Comparison of ENCODE assay signal across 18 cellular contexts in genomic region chr13:91242652-91243051, GRCh38.
DNase-seq lines count a peak whose midpoint lies in the region; ATAC-seq and TF ChIP-seq lines count a peak whose summit lies in the region.
"Had no signal": no experiment of that assay in that cellular context is flagged by ENCODE, and none has a peak within 500 bp of the region (broad histone marks: within the 10 kb centered on the region; RNA-seq: fewer than 3 reads in every experiment).

No MANE protein-coding gene starts in this region.

- no peaks in the 10 kb centered on the region for H3K79me2 ChIP-seq in SK-N-SH (ENCODE audit: insufficient read depth)

- no peak overlapping the region for H3K18ac ChIP-seq in mesenchymal stem cell (ENCODE audit: low read depth in 1 of 2, low read length in 2 of 2)

- H2AFZ ChIP-seq in SK-N-SH (ENCODE audit: low read depth) (no peak overlapping the region), mesenchymal stem cell (ENCODE audit: low read depth, low read length) (no peak overlapping the region)

- no peak overlapping the region for H2BK12ac ChIP-seq in mesenchymal stem cell (ENCODE audit: low read length in 2 of 2)

- no peak overlapping the region for H3K14ac ChIP-seq in mesenchymal stem cell (ENCODE audit: low read length in 2 of 2)

- H2BK5ac ChIP-seq in mesenchymal stem cell (ENCODE audit: low read depth, low read length, poor library complexity, severe bottlenecking) = no peak overlapping the region

- TF ChIP-seq CTCF in SK-N-SH (IDR thresholded peaks at IDR 0.05) = no peak
- TF ChIP-seq CTCF in astrocyte of the cerebellum (IDR thresholded peaks at IDR 0.05; ENCODE audit: low read depth, low read length, missing control alignments) = no peak
- TF ChIP-seq CTCF in thyroid gland (IDR thresholded peaks at IDR 0.05) = no peak

- no peak overlapping the region for H2BK15ac ChIP-seq in mesenchymal stem cell (ENCODE audit: low read depth, poor library complexity, severe bottlenecking)

- H3K36me3 ChIP-seq in SK-N-SH (replicated peaks in 1 of 2; ENCODE audit: control insufficient read depth in 1 of 2, insufficient read depth in 2 of 2, low read length in 1 of 2) (no peaks in the 10 kb centered on the region), mesenchymal stem cell (ENCODE audit: control insufficient read depth in 1 of 2, insufficient read depth in 2 of 2, low read depth in 1 of 2, low read length in 2 of 2) (no peaks in the 10 kb centered on the region), thyroid gland (no peaks in the 10 kb centered on the region)
- H3K36me3 ChIP-seq: MG63 had no signal

- no peak overlapping the region for H3K4me2 ChIP-seq in SK-N-SH
- H3K4me2 ChIP-seq in mesenchymal stem cell (ENCODE audit: low read length, poor library complexity, severe bottlenecking) = peak overlapping the region; percentile 9

- CTCF ChIA-PET in SK-N-SH (lab: Yijun Ruan, JAX) = no interaction called here

- H3K4me1 ChIP-seq in SK-N-SH (ENCODE audit: control insufficient read depth in 1 of 2, insufficient read depth in 2 of 2, low read depth in 1 of 2, low read length in 1 of 2) (no peaks in the 10 kb centered on the region), mesenchymal stem cell (ENCODE audit: control insufficient read depth, insufficient read depth, low read depth, low read length) (no peaks in the 10 kb centered on the region), thyroid gland (no peaks in the 10 kb centered on the region)

- H3K9me3 ChIP-seq in SK-N-SH = no peaks in the 10 kb centered on the region
- H3K9me3 ChIP-seq in mesenchymal stem cell (ENCODE audit: control insufficient read depth, low read length) = no peaks in the 10 kb centered on the region
- H3K9me3 ChIP-seq in thyroid gland = no peaks in the 10 kb centered on the region
- H3K9me3 ChIP-seq: MG63 had no signal

- intact Hi-C loops in thyroid gland (cut with DNase I) = loop anchor here (10.0 kb wide), 1 partner anchor 108 kb away; no protein-coding TSS in a partner anchor

- TF ChIP-seq POLR2A in thyroid gland (IDR thresholded peaks at IDR 0.05) = no peak

- H2AK5ac ChIP-seq in mesenchymal stem cell (ENCODE audit: low read length, severe bottlenecking) = no peak overlapping the region

- POLR2A ChIA-PET in SK-N-SH (lab: Yijun Ruan, JAX) = no interaction called here

- no peaks in the 10 kb centered on the region for H4K20me1 ChIP-seq in SK-N-SH (ENCODE audit: insufficient read depth)

- no peaks in the 10 kb centered on the region for H3F3A ChIP-seq in SK-N-SH (replicated peaks; ENCODE audit: insufficient read depth)

- H3K27me3 ChIP-seq in SK-N-SH (ENCODE audit: insufficient read depth) (no peaks in the 10 kb centered on the region), mesenchymal stem cell (ENCODE audit: control insufficient read depth in 1 of 2, insufficient read depth in 1 of 2, low read length in 2 of 2) (no peaks in the 10 kb centered on the region), thyroid gland (no peaks in the 10 kb centered on the region)

- no peak for TF ChIP-seq RAD21 in SK-N-SH (IDR thresholded peaks at IDR 0.05; ENCODE audit: low read length)

- H3K79me1 ChIP-seq in mesenchymal stem cell (replicated peaks; ENCODE audit: low read length, poor library complexity, severe bottlenecking) = no peaks in the 10 kb centered on the region

- H3K4ac ChIP-seq in mesenchymal stem cell (ENCODE audit: low read depth in 1 of 2, low read length in 2 of 2) = no peak overlapping the region

- H3K27ac ChIP-seq in SK-N-SH (ENCODE audit: low read depth in 2 of 2, low read length in 1 of 2) (no peak overlapping the region), mesenchymal stem cell (ENCODE audit: low read length, poor library complexity, severe bottlenecking) (no peak overlapping the region), thyroid gland (no peak overlapping the region)

- no peak overlapping the region for H3K9ac ChIP-seq in SK-N-SH
- H3K9ac ChIP-seq in mesenchymal stem cell (ENCODE audit: low read length) = no peak overlapping the region

- no peak overlapping the region for H2BK120ac ChIP-seq in mesenchymal stem cell (ENCODE audit: low read depth, low read length)

- H4K8ac ChIP-seq in mesenchymal stem cell (ENCODE audit: low read length) = no peak overlapping the region

- no peaks in the 10 kb centered on the region for H3K9me2 ChIP-seq in SK-N-SH

- H3K4me3 ChIP-seq in SK-N-SH (ENCODE audit: low read depth in 2 of 2, low read length in 1 of 2) = no peak overlapping the region
- no peak overlapping the region for H3K4me3 ChIP-seq in astrocyte of the cerebellum (ENCODE audit: low read depth, low read length)
- no peak overlapping the region for H3K4me3 ChIP-seq in mesenchymal stem cell (ENCODE audit: insufficient read depth in 1 of 2, low read depth in 1 of 2, low read length in 2 of 2)
- no peak overlapping the region for H3K4me3 ChIP-seq in thyroid gland (replicated peaks in 1 of 3)
- H3K4me3 ChIP-seq: GM12878, K562, MG63 had no signal

- DNase-seq in SK-N-SH (no peak), astrocyte of the cerebellum (ENCODE audit: low read depth) (peak; percentile 63), mesenchymal stem cell (peak; percentile 3), thyroid gland (peak; percentile 54 to 59)
- no peak for DNase-seq in activated naive CD4-positive, alpha-beta T cell treated with Interleukin-2 at 50 U/mL for 16 hours
- DNase-seq: 8988T, DND-41, HCEC 1CT, MG63, NCI-H1092, NCI-H2081 treated with DMSO at 0.1 percent for 48 hours, NCI-H510A, NCI-H774 had no signal

- TF ChIP-seq EP300 in SK-N-SH (IDR thresholded peaks at IDR 0.05; ENCODE audit: borderline replicate concordance in 1 of 2, low read depth in 1 of 2, low read length in 1 of 2) = no peak

- peak; percentile 33; the same call in 1 of the 3 replicates for ATAC-seq in SK-N-SH treated with all-trans-retinoic acid at 6 μM for 48 hours
- ATAC-seq in HG03039 (IDR thresholded peaks at IDR 0.05; ENCODE audit: unreplicated experiment) = no peak
- ATAC-seq in HG02798 (IDR thresholded peaks at IDR 0.05; ENCODE audit: poor library complexity, unreplicated experiment) = no peak
- ATAC-seq: GM12878, K562 had no signal

- no peak overlapping the region for H4K91ac ChIP-seq in mesenchymal stem cell (ENCODE audit: low read length)

- no peak overlapping the region for H3K23ac ChIP-seq in mesenchymal stem cell (ENCODE audit: low read length in 2 of 2)

- in situ Hi-C loops in astrocyte of the cerebellum (cut with HindIII; ENCODE audit: low sequenced_read_pairs) = no loop called here

TF ChIP-seq in SK-N-SH treated with all-trans-retinoic acid at 6 μM for 48 hours, 23 proteins besides CTCF, POLR2A, EP300 and RAD21 (continues in another document):
- TF ChIP-seq RARB (CRISPR knock-in tag; IDR thresholded peaks at IDR 0.05) (no peak), TSHZ2 (CRISPR knock-in tag; IDR thresholded peaks at IDR 0.05) (no peak), ZNF8 (CRISPR knock-in tag; IDR thresholded peaks at IDR 0.05) (no peak), ZFP3 (CRISPR knock-in tag; IDR thresholded peaks at IDR 0.05) (no peak), ZC3H10 (CRISPR knock-in tag; IDR thresholded peaks at IDR 0.05) (no peak), ESRRG (CRISPR knock-in tag; IDR thresholded peaks at IDR 0.05) (no peak)

TF ChIP-seq in SK-N-SH, 30 proteins besides CTCF, POLR2A, EP300 and RAD21 (continues in another document):
- no peak for TF ChIP-seq FOXM1 (IDR thresholded peaks at IDR 0.05; ENCODE audit: low read depth)
- no peak for TF ChIP-seq POLR2AphosphoS5 (IDR thresholded peaks at IDR 0.05; ENCODE audit: low read depth, low read length)
- TF ChIP-seq FOXJ3 (CRISPR knock-in tag; IDR thresholded peaks at IDR 0.05) = no peak
- TF ChIP-seq ZBTB33 (IDR thresholded peaks at IDR 0.05; ENCODE audit: borderline replicate concordance, low read depth) = no peak
- TF ChIP-seq SMC3 (IDR thresholded peaks at IDR 0.05; ENCODE audit: low read depth, low read length) = no peak
- TF ChIP-seq TCF12 (IDR thresholded peaks at IDR 0.05) = no peak
- TF ChIP-seq YY1 (IDR thresholded peaks at IDR 0.05; ENCODE audit: low read depth) = no peak
- TF ChIP-seq GABPA (IDR thresholded peaks at IDR 0.05; ENCODE audit: low read depth) = no peak
- TF ChIP-seq REST (IDR thresholded peaks at IDR 0.05; ENCODE audit: low read depth, low read length) = no peak

Comparison
In these comparisons a context has a peak if more than half of its experiments do, and no peak if none do; other contexts are left out.
1. DNase-seq: peak in astrocyte of the cerebellum (single experiment), mesenchymal stem cell (single experiment) and thyroid gland (2 of 2); none in SK-N-SH (single experiment) and activated naive CD4-positive, alpha-beta T cell treated with Interleukin-2 at 50 U/mL for 16 hours (single experiment).